19 cellular contexts compared by ENCODE assay signal in the genomic region with DNA sequence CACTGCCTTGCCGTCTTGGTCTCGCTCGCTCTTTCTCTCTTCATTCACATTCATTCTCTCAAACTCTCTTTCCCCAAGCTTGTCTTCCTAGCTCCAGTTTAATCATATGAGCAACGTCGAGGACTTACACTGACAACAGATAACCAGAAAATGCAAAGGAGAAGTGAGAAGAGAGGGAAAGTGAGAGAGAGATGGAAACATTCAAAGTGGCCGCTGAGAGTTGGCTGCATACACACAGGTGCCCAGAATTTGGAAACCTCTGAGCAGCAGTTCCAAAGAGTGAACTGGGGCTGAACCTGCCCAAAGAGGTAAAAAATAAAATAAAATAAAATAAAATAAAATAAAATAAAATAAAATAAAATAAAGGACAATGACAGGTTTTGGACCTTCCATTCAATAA.
"Had no signal": no experiment of that assay in that cellular context is flagged by ENCODE, and none has a peak within 500 bp of the region (broad histone marks: within the 10 kb centered on the region; RNA-seq: fewer than 3 reads in every experiment).

No MANE protein-coding gene starts in this region.

- H3K36me3 Mint-ChIP-seq: natural killer cell had no signal

- H3K4me3 Mint-ChIP-seq: activated T-helper 1 cell treated with anti-CD3 and anti-CD28 coated beads, Interleukin-12 subunit alpha, Interleukin-12 subunit beta, Interleukin-2, Interleukin-4 antibody, amounts not matched to agents 30 ng/mL and 10 ng/mL and 1 ng/mL, durations not matched to agents 14 hours and 24 hours and 36 hours; brain; dendritic cell treated with granulocyte-macrophage colony-stimulating factor and Interleukin-4, amounts not matched to agents 40 ng/mL and 50 ng/mL, for 4 days; natural killer cell had no signal

- ATAC-seq: natural killer cell had no signal

- H3K27ac Mint-ChIP-seq: activated T-helper 1 cell treated with anti-CD3 and anti-CD28 coated beads, Interleukin-12 subunit alpha, Interleukin-12 subunit beta, Interleukin-2, Interleukin-4 antibody, amounts not matched to agents 30 ng/mL and 10 ng/mL and 1 ng/mL, durations not matched to agents 14 hours and 24 hours and 36 hours; dendritic cell treated with granulocyte-macrophage colony-stimulating factor and Interleukin-4, amounts not matched to agents 40 ng/mL and 50 ng/mL, for 4 days; progenitor cell of endocrine pancreas had no signal

- DNase-seq: activated CD8-positive, alpha-beta memory T cell treated with anti-CD3 and anti-CD28 coated beads, Interleukin-2, amount 50 U/mL, for 48 hours; activated gamma-delta T cell treated with Interleukin-2 at 50 U/mL for 16 hours; aorta; effector CD4-positive, alpha-beta T cell; heart left ventricle; left ventricle myocardium superior; midbrain; natural killer cell; retina; sigmoid colon; stimulated activated CD4-positive, alpha-beta T cell treated with anti-CD3 and anti-CD28 coated beads, Interleukin-15, amount 100 ng/mL, for 24 hours; stimulated activated naive CD4-positive, alpha-beta T cell treated with Interleukin-2 at 50 U/mL for 16 hours; substantia nigra had no signal

- H3K9me3 Mint-ChIP-seq: activated T-helper 1 cell treated with anti-CD3 and anti-CD28 coated beads, Interleukin-12 subunit alpha, Interleukin-12 subunit beta, Interleukin-2, Interleukin-4 antibody, amounts not matched to agents 30 ng/mL and 10 ng/mL and 1 ng/mL, durations not matched to agents 14 hours and 24 hours and 36 hours; brain; dendritic cell treated with granulocyte-macrophage colony-stimulating factor and Interleukin-4, amounts not matched to agents 40 ng/mL and 50 ng/mL, for 4 days; natural killer cell had no signal

- H3K27me3 Mint-ChIP-seq: brain; dendritic cell treated with granulocyte-macrophage colony-stimulating factor and Interleukin-4, amounts not matched to agents 40 ng/mL and 50 ng/mL, for 4 days; progenitor cell of endocrine pancreas had no signal

- H3K4me3 ChIP-seq: heart left ventricle, sigmoid colon, smooth muscle cell, tibial nerve had no signal

- H3K9me3 ChIP-seq: heart left ventricle, sigmoid colon, tibial nerve had no signal

- H3K27ac ChIP-seq: tibial nerve had no signal

- H3K27me3 ChIP-seq: heart left ventricle, sigmoid colon, tibial nerve had no signal
